8 cellular contexts compared by ENCODE assay signal in genomic region chr9:94375192-94375591, GRCh38. TPM values are rescaled to one million over a fixed set of nuclear protein-coding genes. Genes with fewer than 3 reads are reported as not detected.
DNase-seq lines count a peak whose midpoint lies in the region; ATAC-seq and TF ChIP-seq lines count a peak whose summit lies in the region.
"Not testable (repeated sequence)": the region's sequence is repeated elsewhere in the genome, so short reads cannot be mapped to it uniquely, and the experiment has no call there.

No MANE protein-coding gene starts in this region.

- TF ChIP-seq POLR2A in stomach (IDR thresholded peaks at IDR 0.05): not testable (repeated sequence)

- peaks cover 24% of the 10 kb centered on the region for H3K79me2 ChIP-seq in OCI-LY3 (ENCODE audit: low read length)

- not testable (repeated sequence) for H3K27me3 ChIP-seq in OCI-LY3 (ENCODE audit: low read depth, low read length); mucosa of rectum (ENCODE audit: control insufficient read depth in 2 of 2, insufficient read depth in 2 of 2, low read length in 2 of 2); stomach

- peak overlapping the region; percentile 64 for H3K9ac ChIP-seq in OCI-LY3 (ENCODE audit: low read length)
- H3K9ac ChIP-seq in mucosa of rectum (ENCODE audit: low read depth in 1 of 2, low read length in 2 of 2): peak overlapping the region in 1 of 2 donors; percentile 57

- TF ChIP-seq CTCF in OCI-LY3 (IDR thresholded peaks at IDR 0.05; ENCODE audit: low read depth, low read length); stomach (IDR thresholded peaks at IDR 0.05): not testable (repeated sequence)

- H3K4me2 ChIP-seq in OCI-LY3 (ENCODE audit: low read length): peak overlapping the region; percentile 43

- not testable (repeated sequence) for H3K36me3 ChIP-seq in OCI-LY3 (replicated peaks; ENCODE audit: low read depth, low read length); mucosa of rectum (ENCODE audit: control insufficient read depth in 2 of 2, insufficient read depth in 2 of 2, low read length in 2 of 2); stomach

- H3K4me3 ChIP-seq in OCI-LY3 (ENCODE audit: low read length): peak overlapping the region; percentile 73
- H3K4me3 ChIP-seq in mucosa of rectum (ENCODE audit: low read length in 2 of 2): peak overlapping the region; percentile 54 to 69
- H3K4me3 ChIP-seq in stomach: peak overlapping the region; percentile 52 to 64 (median 56)

- H4K20me1 ChIP-seq in OCI-LY3 (ENCODE audit: insufficient read depth, low read length): not testable (repeated sequence)

- TF ChIP-seq EP300 in stomach (IDR thresholded peaks at IDR 0.05): not testable (repeated sequence)

- ATAC-seq in GM21381 (IDR thresholded peaks at IDR 0.05; ENCODE audit: unreplicated experiment) (peak; percentile 53), HG03108 (IDR thresholded peaks at IDR 0.05; ENCODE audit: unreplicated experiment) (peak; percentile 49)

- H3K27ac ChIP-seq in OCI-LY3 (ENCODE audit: low read length): peak overlapping the region; percentile 52
- peak overlapping the region in 1 of 2 donors; percentile 43 for H3K27ac ChIP-seq in mucosa of rectum (ENCODE audit: low read depth in 2 of 2, low read length in 2 of 2)
- H3K27ac ChIP-seq in stomach: peak overlapping the region; percentile 56 to 89 (median 82)

- not testable (repeated sequence) for H3K4me1 ChIP-seq in OCI-LY3 (ENCODE audit: low read length); mucosa of rectum (ENCODE audit: control insufficient read depth in 2 of 2, insufficient read depth in 2 of 2, low read length in 2 of 2)
- H3K4me1 ChIP-seq in stomach: peaks cover 0 to 15% (median 0%) of the 10 kb centered on the region in 4 donors

- WGBS in stomach, 5 donors: 0 to 1% (median 0%) methylated on average over 2 to 15 of the region's 18 CpGs

- H2AFZ ChIP-seq in OCI-LY3 (ENCODE audit: low read depth, low read length): not testable (repeated sequence)

- intact Hi-C loops in stomach (cut with DNase I; ENCODE audit: low total_unique reads): not testable (repeated sequence)

- H3K9me3 ChIP-seq in OCI-LY3 (ENCODE audit: insufficient read depth, low read length); mucosa of rectum (ENCODE audit: control insufficient read depth in 2 of 2, low read length in 2 of 2); stomach: not testable (repeated sequence)

- DNase-seq in EH (ENCODE audit: low read depth): peak; percentile 14
- DNase-seq in activated effector memory CD4-positive, alpha-beta T cell treated with anti-CD3 and anti-CD28 coated beads, Interleukin-2, amount 50 U/mL, for 16 hours: peak; percentile 64
- DNase-seq in fibroblast of gingiva (ENCODE audit: low read depth): peak; percentile 5
- DNase-seq in stomach: not testable (repeated sequence)

RNA-seq across cellular contexts. Expression of gene NUTM2F, which starts 46.7 kb away (rescaled TPM):
- not detected for total RNA-seq in stomach
- not detected for polyA plus RNA-seq in stomach
